In genomic region chr2:135052042-135052876, GRCh38 we compare ENCODE assay signal across 8 cellular contexts. TPM values are rescaled to one million over a fixed set of nuclear protein-coding genes. Genes with fewer than 3 reads are reported as not detected.
A peak's percentile ranks its signal among the peaks of the same experiment; 100 is the strongest.
DNase-seq lines count a peak whose midpoint lies in the region; ATAC-seq and TF ChIP-seq lines count a peak whose summit lies in the region.

RAB3GAP1 (plus strand) TSS chr2:135052292; CDS start chr2:135052308, 16 bp downstream.

- DNase-seq in GM12864 (ENCODE audit: low read depth) (peak; percentile 77), NCI-H1092 treated with DMSO at 0.1 percent for 48 hours (lab: John Stamatoyannopoulos, UW) (peak; percentile 57), SW 1271 (lab: John Stamatoyannopoulos, UW) (peak; percentile 43 to 84), cardiac muscle cell (ENCODE audit: low read depth in 1 of 2, low spot score in 1 of 2) (peak; percentile 87 to 90), tibial artery (peak; percentile 78 to 86)
- peak; percentile 73 for DNase-seq in activated naive CD8-positive, alpha-beta T cell treated with anti-CD3 and anti-CD28 coated beads, Interleukin-2, amount 50 U/mL, for 16 hours (ENCODE audit: low read depth, low spot score)

- H3K9me3 ChIP-seq in cardiac muscle cell (ENCODE audit: low read depth) (no peaks in the 10 kb centered on the region), parathyroid adenoma (ENCODE audit: control insufficient read depth, low read length) (no peaks in the 10 kb centered on the region), tibial artery (no peaks in the 10 kb centered on the region)

- peak within 1 kb of the TSS; percentile 73 for H3K9ac ChIP-seq in parathyroid adenoma

- no peaks in the 10 kb centered on the region for H3K36me3 ChIP-seq in cardiac muscle cell
- no peaks in the 10 kb centered on the region for H3K36me3 ChIP-seq in parathyroid adenoma (ENCODE audit: control insufficient read depth, insufficient read depth, low read length)
- no peaks in the 10 kb centered on the region for H3K36me3 ChIP-seq in tibial artery

- ATAC-seq in HG02623 (IDR thresholded peaks at IDR 0.05; ENCODE audit: unreplicated experiment), result peak; percentile 77

- H3K79me2 ChIP-seq in parathyroid adenoma, result peaks cover 20% of the 10 kb centered on the region

- TF ChIP-seq CTCF in GM12864 (IDR thresholded peaks at IDR 0.05; ENCODE audit: low read depth, low read length, missing control alignments) (no peak), cardiac muscle cell (IDR thresholded peaks at IDR 0.05; ENCODE audit: low read depth, low read length) (no peak), parathyroid adenoma (IDR thresholded peaks at IDR 0.05) (no peak), tibial artery (IDR thresholded peaks at IDR 0.05) (no peak)

- peak within 1 kb of the TSS; percentile 59 for H3K4me3 ChIP-seq in GM12864 (ENCODE audit: low read depth, low read length)
- peak within 1 kb of the TSS; percentile 76 for H3K4me3 ChIP-seq in cardiac muscle cell
- peak within 1 kb of the TSS; percentile 83 for H3K4me3 ChIP-seq in parathyroid adenoma (ENCODE audit: low read depth, low read length)
- peak within 1 kb of the TSS; percentile 67 to 81 for H3K4me3 ChIP-seq in tibial artery

- intact Hi-C loops in tibial artery (cut with DNase I; ENCODE audit: low total_unique reads), result loop anchor here (5.0 to 10.0 kb wide), 2 partner anchors 127 to 480 kb away; partner anchors contain the start of genes R3HDM1 and ZRANB3

- H3K27me3 ChIP-seq in cardiac muscle cell (no peaks in the 10 kb centered on the region), parathyroid adenoma (ENCODE audit: control insufficient read depth, insufficient read depth, low read length) (no peaks in the 10 kb centered on the region), tibial artery (no peaks in the 10 kb centered on the region)

- H3K4me1 ChIP-seq in cardiac muscle cell (ENCODE audit: low read depth) (peaks cover 17% of the 10 kb centered on the region), parathyroid adenoma (peaks cover 4% of the 10 kb centered on the region), tibial artery (peaks cover 0 to 43% (median 26%) of the 10 kb centered on the region in 4 donors)

- peak within 1 kb of the TSS; percentile 74 for H2AFZ ChIP-seq in parathyroid adenoma

- H3K4me2 ChIP-seq in parathyroid adenoma (ENCODE audit: low read length), result peak within 1 kb of the TSS; percentile 79

- peak within 1 kb of the TSS; percentile 96 for H3K27ac ChIP-seq in cardiac muscle cell
- peak within 1 kb of the TSS; percentile 88 for H3K27ac ChIP-seq in parathyroid adenoma
- peak within 1 kb of the TSS; percentile 92 to 95 for H3K27ac ChIP-seq in tibial artery

RNA-seq across cellular contexts. Expression of gene RAB3GAP1, which starts in this region (rescaled TPM):
- total RNA-seq in cardiac muscle cell, result 26.0 and 35.0 TPM in 2 replicates
- polyA plus RNA-seq in cardiac muscle cell, result 19.9 and 21.7 TPM in 2 replicates

Comparison
In these comparisons a context has a peak if more than half of its experiments do, and no peak if none do; other contexts are left out.
1. Peak in every context shown above with its lines: DNase-seq, ATAC-seq, H3K4me3 ChIP-seq and H3K27ac ChIP-seq.